In the genomic region with DNA sequence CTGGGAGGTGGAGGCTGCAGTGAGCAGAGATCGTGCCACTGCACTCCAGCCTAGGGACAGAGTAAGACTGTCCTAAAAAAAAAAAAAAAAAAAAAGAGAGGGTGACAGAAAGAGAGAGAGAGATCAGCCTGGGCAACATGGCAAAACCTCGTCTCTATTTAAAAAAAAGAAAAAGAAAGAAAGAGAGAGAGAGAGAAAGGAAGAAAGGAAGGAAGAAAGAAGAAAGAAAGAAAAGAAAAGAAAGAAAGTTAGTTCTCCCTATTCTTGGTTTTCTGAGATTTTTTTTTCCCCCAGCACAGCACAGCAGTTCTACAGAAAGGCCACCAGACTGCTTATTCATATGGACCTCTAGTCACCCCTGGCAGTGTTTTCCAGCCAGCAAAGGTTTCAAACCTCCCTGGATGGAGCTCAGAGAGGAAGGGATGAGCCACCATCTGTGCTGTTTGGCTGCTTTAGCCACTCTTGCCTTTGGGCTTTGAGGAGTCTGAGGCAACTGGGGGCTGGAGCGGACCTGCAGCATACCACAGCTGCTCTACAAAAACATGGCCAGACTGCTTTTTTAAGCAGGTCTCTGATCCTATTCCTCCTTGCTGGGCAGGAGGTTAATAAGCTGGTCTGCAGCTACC, we compare ENCODE assay signal across 16 cellular contexts. TPM values are rescaled to one million over a fixed set of nuclear protein-coding genes. Genes with fewer than 3 reads are reported as not detected.
DNase-seq lines count a peak whose midpoint lies in the region; ATAC-seq and TF ChIP-seq lines count a peak whose summit lies in the region.
"Had no signal": no experiment of that assay in that cellular context is flagged by ENCODE, and none has a peak within 500 bp of the region (broad histone marks: within the 10 kb centered on the region; RNA-seq: fewer than 3 reads in every experiment).

No MANE protein-coding gene starts in this region.

- TF ChIP-seq CTCF in brain (conservative IDR thresholded peaks at IDR 0.05) (no peak), glutamatergic neuron (IDR thresholded peaks at IDR 0.05; ENCODE audit: partially characterized antibody, unreplicated experiment) (no peak), thyroid gland (IDR thresholded peaks at IDR 0.05) (no peak), Peyer's patch (IDR thresholded peaks at IDR 0.05) (no peak)

- H3K36me3 Mint-ChIP-seq in activated T-cell treated with anti-CD3 and anti-CD28 coated beads, Interleukin-2, amount 50 U/mL, for 72 hours (ENCODE audit: insufficient read depth in 2 of 2) = no peaks in the 10 kb centered on the region
- H3K36me3 Mint-ChIP-seq in activated T-cell treated with anti-CD3 and anti-CD28 coated beads, Interleukin-2, amount 50 U/mL, for 4 hours (ENCODE audit: insufficient read depth) = no peaks in the 10 kb centered on the region
- no peaks in the 10 kb centered on the region for H3K36me3 Mint-ChIP-seq in brain
- no peaks in the 10 kb centered on the region for H3K36me3 Mint-ChIP-seq in glutamatergic neuron (ENCODE audit: unreplicated experiment)
- H3K36me3 Mint-ChIP-seq: natural killer cell had no signal

- H3K9me3 ChIP-seq in thyroid gland (no peaks in the 10 kb centered on the region), Peyer's patch (no peaks in the 10 kb centered on the region)

- DNase-seq in activated T-cell treated with anti-CD3 and anti-CD28 coated beads, Interleukin-2, amount 50 U/mL, for 72 hours = no peak
- DNase-seq in activated T-cell treated with anti-CD3 and anti-CD28 coated beads, Interleukin-2, amount 50 U/mL, for 4 hours = no peak
- DNase-seq in glutamatergic neuron (no peak), thyroid gland (peak in 1 of 2 donors; percentile 34), COLO668 (lab: John Stamatoyannopoulos, UW; ENCODE audit: unreplicated experiment) (no peak), NCI-H128 (lab: John Stamatoyannopoulos, UW; ENCODE audit: unreplicated experiment) (no peak), Peyer's patch (no peak)
- DNase-seq: activated CD4-positive, alpha-beta T cell treated with anti-CD3 and anti-CD28 coated beads for 36 hours; activated gamma-delta T cell treated with Interleukin-2 at 50 U/mL for 16 hours; central memory CD4-positive, alpha-beta T cell; kidney glomerular epithelial cell; MM.1S; natural killer cell; NCI-H510A had no signal

- peak overlapping the region in 2 of 3 donors; percentile 8 to 40 for H3K27ac ChIP-seq in thyroid gland
- H3K27ac ChIP-seq in Peyer's patch = no peak overlapping the region

- H3K27me3 Mint-ChIP-seq in activated T-cell treated with anti-CD3 and anti-CD28 coated beads, Interleukin-2, amount 50 U/mL, for 72 hours (ENCODE audit: low read depth) = no peaks in the 10 kb centered on the region
- H3K27me3 Mint-ChIP-seq in activated T-cell treated with anti-CD3 and anti-CD28 coated beads, Interleukin-2, amount 50 U/mL, for 4 hours (ENCODE audit: low read depth) = no peaks in the 10 kb centered on the region
- H3K27me3 Mint-ChIP-seq in brain (peaks cover 3% of the 10 kb centered on the region), glutamatergic neuron (ENCODE audit: unreplicated experiment) (peaks cover 8% of the 10 kb centered on the region)
- H3K27me3 Mint-ChIP-seq: activated CD4-positive, alpha-beta T cell treated with anti-CD3 and anti-CD28 coated beads for 36 hours had no signal

- H3K36me3 ChIP-seq in thyroid gland = no peaks in the 10 kb centered on the region
- no peaks in the 10 kb centered on the region for H3K36me3 ChIP-seq in Peyer's patch

- 40 to 53% methylated on average over 2 to 3 of the region's 3 CpGs for WGBS in thyroid gland, 2 donors

- H3K4me3 ChIP-seq in thyroid gland (replicated peaks in 1 of 3) (no peak overlapping the region), Peyer's patch (no peak overlapping the region)

- intact Hi-C loops in thyroid gland (cut with DNase I) = no loop called here

- no peak for ATAC-seq in activated T-cell treated with anti-CD3 and anti-CD28 coated beads, Interleukin-2, amount 50 U/mL, for 72 hours (replicated peaks in 1 of 2)
- ATAC-seq in activated T-cell treated with anti-CD3 and anti-CD28 coated beads, Interleukin-2, amount 50 U/mL, for 4 hours = no peak
- ATAC-seq: activated CD4-positive, alpha-beta T cell treated with anti-CD3 and anti-CD28 coated beads for 36 hours; natural killer cell had no signal

- H3K27me3 ChIP-seq in thyroid gland = no peaks in the 10 kb centered on the region
- H3K27me3 ChIP-seq in Peyer's patch = no peaks in the 10 kb centered on the region

- H3K4me1 ChIP-seq in thyroid gland = peaks cover 16 to 18% of the 10 kb centered on the region in 2 donors
- H3K4me1 ChIP-seq in Peyer's patch = peaks cover 0 to 7% (median 0%) of the 10 kb centered on the region in 4 donors

- H3K27ac Mint-ChIP-seq in activated T-cell treated with anti-CD3 and anti-CD28 coated beads, Interleukin-2, amount 50 U/mL, for 72 hours = peak overlapping the region; percentile 68
- H3K27ac Mint-ChIP-seq in brain = peak overlapping the region in 3 of 5 experiments; percentile 17 to 83 (median 62)
- H3K27ac Mint-ChIP-seq in glutamatergic neuron (ENCODE audit: unreplicated experiment) = peak overlapping the region; percentile 79
- H3K27ac Mint-ChIP-seq: activated CD4-positive, alpha-beta T cell treated with anti-CD3 and anti-CD28 coated beads for 36 hours; natural killer cell had no signal

- peaks cover 10% of the 10 kb centered on the region for H3K4me1 Mint-ChIP-seq in activated T-cell treated with anti-CD3 and anti-CD28 coated beads, Interleukin-2, amount 50 U/mL, for 72 hours (ENCODE audit: low read depth)
- H3K4me1 Mint-ChIP-seq in activated T-cell treated with anti-CD3 and anti-CD28 coated beads, Interleukin-2, amount 50 U/mL, for 4 hours (ENCODE audit: low read depth) = no peaks in the 10 kb centered on the region
- H3K4me1 Mint-ChIP-seq in brain = peaks cover 25% of the 10 kb centered on the region
- H3K4me1 Mint-ChIP-seq in glutamatergic neuron (ENCODE audit: low read depth, unreplicated experiment) = peaks cover 18% of the 10 kb centered on the region

- no peak overlapping the region for H3K4me3 Mint-ChIP-seq in activated T-cell treated with anti-CD3 and anti-CD28 coated beads, Interleukin-2, amount 50 U/mL, for 72 hours
- H3K4me3 Mint-ChIP-seq in activated T-cell treated with anti-CD3 and anti-CD28 coated beads, Interleukin-2, amount 50 U/mL, for 4 hours = no peak overlapping the region
- H3K4me3 Mint-ChIP-seq in brain = no peak overlapping the region
- H3K4me3 Mint-ChIP-seq in glutamatergic neuron (ENCODE audit: unreplicated experiment) = no peak overlapping the region
- H3K4me3 Mint-ChIP-seq: activated CD4-positive, alpha-beta T cell treated with anti-CD3 and anti-CD28 coated beads for 36 hours; natural killer cell had no signal

- no peaks in the 10 kb centered on the region for H3K9me3 Mint-ChIP-seq in activated T-cell treated with anti-CD3 and anti-CD28 coated beads, Interleukin-2, amount 50 U/mL, for 72 hours
- no peaks in the 10 kb centered on the region for H3K9me3 Mint-ChIP-seq in activated T-cell treated with anti-CD3 and anti-CD28 coated beads, Interleukin-2, amount 50 U/mL, for 4 hours
- peaks cover 0 to 2% (median 0%) of the 10 kb centered on the region in 5 experiments for H3K9me3 Mint-ChIP-seq in brain
- H3K9me3 Mint-ChIP-seq in glutamatergic neuron (ENCODE audit: unreplicated experiment) = no peaks in the 10 kb centered on the region
- H3K9me3 Mint-ChIP-seq: natural killer cell had no signal

- TF ChIP-seq POLR2A in thyroid gland (IDR thresholded peaks at IDR 0.05) = no peak
- no peak for TF ChIP-seq POLR2A in Peyer's patch (IDR thresholded peaks at IDR 0.05)

RNA-seq across cellular contexts. Expression of a gene that starts 10.6 kb away (rescaled TPM):
- total RNA-seq in activated T-cell treated with anti-CD3 and anti-CD28 coated beads, Interleukin-2, amount 50 U/mL, for 72 hours = 100 to 1,000 TPM; 219 to 358 TPM
- total RNA-seq in activated T-cell treated with anti-CD3 and anti-CD28 coated beads, Interleukin-2, amount 50 U/mL, for 4 hours = 100 to 1,000 TPM; 133 to 188 (median 134) TPM
- polyA plus RNA-seq in brain (ENCODE audit: insufficient read depth, low read depth, low replicate concordance) = 341 TPM
- total RNA-seq in glutamatergic neuron (ENCODE audit: unreplicated experiment) = 41.9 TPM
- 100 to 1,000 TPM; 128 to 573 (median 360) TPM for total RNA-seq in thyroid gland
- 100 to 1,000 TPM; 321 to 366 (median 334) TPM for total RNA-seq in Peyer's patch

RNA-seq across cellular contexts. Expression of a gene that starts 15.5 kb away (rescaled TPM):
- total RNA-seq in activated T-cell treated with anti-CD3 and anti-CD28 coated beads, Interleukin-2, amount 50 U/mL, for 72 hours = 1 to 10 TPM; 2.8 to 4.4 TPM
- 1 to 10 TPM in 1 of 3 donors, under 1 TPM in 2; 0.74 to 2.5 (median 0.95) TPM for total RNA-seq in activated T-cell treated with anti-CD3 and anti-CD28 coated beads, Interleukin-2, amount 50 U/mL, for 4 hours
- polyA plus RNA-seq in brain (ENCODE audit: insufficient read depth, low read depth, low replicate concordance) = not detected
- total RNA-seq in glutamatergic neuron (ENCODE audit: unreplicated experiment) (not detected), thyroid gland (10 to 100 TPM in 1 of 4 donors, 1 to 10 TPM in 3; 2.2 to 12.6 (median 6.5) TPM), Peyer's patch (not detected)
- total RNA-seq: frontal cortex, natural killer cell had no signal

RNA-seq across cellular contexts. Expression of a gene that starts 20.4 kb away (rescaled TPM):
- total RNA-seq in activated T-cell treated with anti-CD3 and anti-CD28 coated beads, Interleukin-2, amount 50 U/mL, for 72 hours = 100 to 1,000 TPM in 1 of 2 donors, 10 to 100 TPM in 1; 96.1 to 198 TPM
- 10 to 100 TPM; 19.6 to 40.3 (median 21.7) TPM for total RNA-seq in activated T-cell treated with anti-CD3 and anti-CD28 coated beads, Interleukin-2, amount 50 U/mL, for 4 hours
- polyA plus RNA-seq in brain (ENCODE audit: insufficient read depth, low read depth, low replicate concordance) = 8.1 TPM
- 4.7 TPM for total RNA-seq in glutamatergic neuron (ENCODE audit: unreplicated experiment)
- total RNA-seq in thyroid gland = 100 to 1,000 TPM in 2 of 4 donors, 10 to 100 TPM in 2; 57.3 to 251 (median 133) TPM
- total RNA-seq in Peyer's patch = 100 to 1,000 TPM in 1 of 4 donors, 10 to 100 TPM in 3; 38.2 to 435 (median 53.6) TPM

RNA-seq across cellular contexts. Expression of a gene that starts 23.9 kb away (rescaled TPM):
- total RNA-seq in activated T-cell treated with anti-CD3 and anti-CD28 coated beads, Interleukin-2, amount 50 U/mL, for 72 hours = not detected
- total RNA-seq in activated T-cell treated with anti-CD3 and anti-CD28 coated beads, Interleukin-2, amount 50 U/mL, for 4 hours = not detected
- 0.71 TPM for polyA plus RNA-seq in brain (ENCODE audit: insufficient read depth, low read depth, low replicate concordance)
- total RNA-seq in glutamatergic neuron (ENCODE audit: unreplicated experiment) (not detected), thyroid gland (1 to 10 TPM in 1 of 4 donors, under 1 TPM in 1, not detected in 2; 0.83 to 1.7 TPM), Peyer's patch (not detected)
- total RNA-seq: activated CD4-positive, alpha-beta T cell treated with anti-CD3 and anti-CD28 coated beads for 36 hours; frontal cortex; natural killer cell had no signal

RNA-seq across cellular contexts. Expression of a gene that starts 40.4 kb away (rescaled TPM):
- 1 to 10 TPM; 1.7 to 5.0 TPM for total RNA-seq in activated T-cell treated with anti-CD3 and anti-CD28 coated beads, Interleukin-2, amount 50 U/mL, for 72 hours
- total RNA-seq in activated T-cell treated with anti-CD3 and anti-CD28 coated beads, Interleukin-2, amount 50 U/mL, for 4 hours = 1 to 10 TPM in 1 of 3 donors, under 1 TPM in 2; 0.40 to 1.2 (median 0.76) TPM
- 1.5 TPM for polyA plus RNA-seq in brain (ENCODE audit: insufficient read depth, low read depth, low replicate concordance)
- total RNA-seq in glutamatergic neuron (ENCODE audit: unreplicated experiment) = 1.1 TPM
- total RNA-seq in thyroid gland = 10 to 100 TPM in 1 of 4 donors, 1 to 10 TPM in 3; 2.6 to 10.1 (median 5.9) TPM
- not detected for total RNA-seq in Peyer's patch
- total RNA-seq: frontal cortex, natural killer cell had no signal

Comparison
In these comparisons a context has a peak if more than half of its experiments do, and no peak if none do; other contexts are left out.
1. H3K27ac ChIP-seq: peak in thyroid gland (2 of 3); none in Peyer's patch (0 of 4).
2. Peak in every context shown above with its lines, with median percentiles within 50 percentile points of each other: H3K27ac Mint-ChIP-seq.